Comparison of ENCODE assay signal across 8 cellular contexts in the genomic region with DNA sequence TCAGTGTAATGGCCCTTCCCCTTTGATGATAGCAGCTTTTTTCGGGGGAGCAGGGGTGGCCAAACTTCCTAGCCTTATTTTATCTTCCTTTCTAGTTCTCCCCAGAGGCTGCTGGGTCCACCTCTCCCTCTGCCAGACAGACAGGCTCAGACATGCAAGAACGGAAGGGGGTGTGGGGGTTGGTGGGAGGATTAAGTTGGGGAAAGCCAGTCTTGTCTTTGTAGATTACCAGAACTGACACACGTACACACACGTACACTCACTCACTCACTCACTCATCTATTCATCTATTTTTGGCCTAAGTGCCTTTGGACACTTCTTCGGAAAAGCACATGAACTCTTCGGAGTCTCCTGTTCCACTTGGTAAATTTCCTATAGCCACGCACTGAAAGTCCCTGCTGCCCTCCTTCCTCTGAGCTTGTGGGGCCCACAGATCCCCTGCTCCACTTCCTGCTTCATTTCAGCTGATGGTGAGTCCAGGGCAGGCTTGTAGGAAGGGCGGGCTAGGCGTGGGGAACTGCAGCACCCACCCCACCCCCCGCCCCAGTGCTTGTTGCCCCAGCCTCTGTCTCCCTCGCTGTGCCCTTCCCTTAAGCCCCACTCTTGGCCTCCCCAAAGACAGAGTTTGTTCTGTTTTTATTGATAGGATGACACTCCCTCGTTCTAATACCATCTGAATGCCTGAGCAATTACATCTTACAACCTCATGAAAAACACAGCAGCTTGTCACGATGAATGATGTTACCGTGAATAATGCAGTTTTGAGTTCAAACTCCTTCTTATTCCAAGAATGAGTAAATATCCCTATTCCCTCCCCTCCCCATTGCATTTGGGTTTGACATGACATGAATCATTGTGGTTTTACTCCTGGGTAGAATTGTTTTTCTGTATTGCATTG.
A peak's percentile ranks its signal among the peaks of the same experiment; 100 is the strongest.
DNase-seq lines count a peak whose midpoint lies in the region; ATAC-seq and TF ChIP-seq lines count a peak whose summit lies in the region.

No MANE protein-coding gene starts in this region.

- H2AFZ ChIP-seq in smooth muscle cell (ENCODE audit: low read depth): no peak overlapping the region

- WGBS in smooth muscle cell (ENCODE audit: low lambda C conversion rate): 9% methylated on average over 14 of the region's 14 CpGs

- H3K27ac Mint-ChIP-seq in activated T-helper 2 cell treated with anti-CD3 and anti-CD28 coated beads, Interferon-gamma antibody, Interleukin-2, Interleukin-4, amounts not matched to agents 10 μg/mL and 5 μg/mL and 100 μg/mL, durations not matched to agents 14 hours and 24 hours and 36 hours: peak overlapping the region; percentile 99

- H3K27me3 Mint-ChIP-seq in activated T-helper 2 cell treated with anti-CD3 and anti-CD28 coated beads, Interferon-gamma antibody, Interleukin-2, Interleukin-4, amounts not matched to agents 10 μg/mL and 5 μg/mL and 100 μg/mL, durations not matched to agents 14 hours and 24 hours and 36 hours (ENCODE audit: low read depth): no peaks in the 10 kb centered on the region

- peak overlapping the region; percentile 93 for H3K9ac ChIP-seq in smooth muscle cell (ENCODE audit: low read depth)

- DNase-seq in AG08395 (ENCODE audit: low spot score): peak; percentile 89
- peak; percentile 99 for DNase-seq in RKO (ENCODE audit: low spot score)
- peak; percentile 32 for DNase-seq in activated T-helper 2 cell treated with anti-CD3 and anti-CD28 coated beads, Interferon-gamma antibody, Interleukin-2, Interleukin-4, amounts not matched to agents 10 μg/mL and 5 μg/mL and 100 μg/mL, durations not matched to agents 14 hours and 24 hours and 36 hours (ENCODE audit: low spot score)
- peak; percentile 28 for DNase-seq in globus pallidus (ENCODE audit: low spot score)
- DNase-seq in smooth muscle cell (lab: John Stamatoyannopoulos, UW; ENCODE audit: unreplicated experiment): peak; percentile 22
- no peak for DNase-seq in NCI-H146 treated with DMSO at 0.1 percent for 48 hours (lab: John Stamatoyannopoulos, UW; ENCODE audit: unreplicated experiment)

- H3F3A ChIP-seq in smooth muscle cell (ENCODE audit: low read depth): peaks cover 26% of the 10 kb centered on the region

- H3K27me3 ChIP-seq in smooth muscle cell (ENCODE audit: low read depth): no peaks in the 10 kb centered on the region

- no peaks in the 10 kb centered on the region for H3K9me3 ChIP-seq in smooth muscle cell (replicated peaks; ENCODE audit: low read depth)

- H3K4me3 Mint-ChIP-seq in activated T-helper 2 cell treated with anti-CD3 and anti-CD28 coated beads, Interferon-gamma antibody, Interleukin-2, Interleukin-4, amounts not matched to agents 10 μg/mL and 5 μg/mL and 100 μg/mL, durations not matched to agents 14 hours and 24 hours and 36 hours (ENCODE audit: low read depth): peak overlapping the region; percentile 72

- H3K9me3 Mint-ChIP-seq in activated T-helper 2 cell treated with anti-CD3 and anti-CD28 coated beads, Interferon-gamma antibody, Interleukin-2, Interleukin-4, amounts not matched to agents 10 μg/mL and 5 μg/mL and 100 μg/mL, durations not matched to agents 14 hours and 24 hours and 36 hours: no peaks in the 10 kb centered on the region

- ATAC-seq in GM19025 (IDR thresholded peaks at IDR 0.05; ENCODE audit: low read depth, unreplicated experiment) (peak; percentile 38), HG03095 (IDR thresholded peaks at IDR 0.05; ENCODE audit: unreplicated experiment) (peak; percentile 34)

- H3K4me3 ChIP-seq in smooth muscle cell: no peak overlapping the region

- no peaks in the 10 kb centered on the region for H4K20me1 ChIP-seq in smooth muscle cell (ENCODE audit: low read depth)

- TF ChIP-seq CTCF in smooth muscle cell (IDR thresholded peaks at IDR 0.05; ENCODE audit: borderline replicate concordance, insufficient read depth, poor library complexity, severe bottlenecking): no peak

- intact Hi-C loops in activated T-helper 2 cell treated with anti-CD3 and anti-CD28 coated beads, Interferon-gamma antibody, Interleukin-2, Interleukin-4, amounts not matched to agents 10 μg/mL and 5 μg/mL and 100 μg/mL, durations not matched to agents 14 hours and 24 hours and 36 hours (cut with micrococcal nuclease): loop anchor here (1.0 to 2.0 kb wide), 4 partner anchors 28 to 222 kb away; no protein-coding TSS in a partner anchor

- H3K4me2 ChIP-seq in smooth muscle cell: peak overlapping the region; percentile 76

- peak overlapping the region; percentile 99 for H3K27ac ChIP-seq in smooth muscle cell (ENCODE audit: low read depth)

- H3K36me3 Mint-ChIP-seq in activated T-helper 2 cell treated with anti-CD3 and anti-CD28 coated beads, Interferon-gamma antibody, Interleukin-2, Interleukin-4, amounts not matched to agents 10 μg/mL and 5 μg/mL and 100 μg/mL, durations not matched to agents 14 hours and 24 hours and 36 hours (ENCODE audit: low read depth): peaks cover 14% of the 10 kb centered on the region

- peaks cover 68% of the 10 kb centered on the region for H3K4me1 Mint-ChIP-seq in activated T-helper 2 cell treated with anti-CD3 and anti-CD28 coated beads, Interferon-gamma antibody, Interleukin-2, Interleukin-4, amounts not matched to agents 10 μg/mL and 5 μg/mL and 100 μg/mL, durations not matched to agents 14 hours and 24 hours and 36 hours (ENCODE audit: low read depth)

- H3K4me1 ChIP-seq in smooth muscle cell (ENCODE audit: low read depth): peaks cover 29% of the 10 kb centered on the region

- no peaks in the 10 kb centered on the region for H3K79me2 ChIP-seq in smooth muscle cell (ENCODE audit: low read depth)

- no peaks in the 10 kb centered on the region for H3K36me3 ChIP-seq in smooth muscle cell (ENCODE audit: low read depth)
